19 cellular contexts compared by ENCODE assay signal in genomic region chr6:32639440-32640394, GRCh38. TPM values are rescaled to one million over a fixed set of nuclear protein-coding genes. Genes with fewer than 3 reads are reported as not detected.
A peak's percentile ranks its signal among the peaks of the same experiment; 100 is the strongest.
DNase-seq lines count a peak whose midpoint lies in the region; ATAC-seq, FAIRE-seq and TF ChIP-seq lines count a peak whose summit lies in the region.
"Had no signal": no experiment of that assay in that cellular context is flagged by ENCODE, and none has a peak within 500 bp of the region (broad histone marks: within the 10 kb centered on the region; RNA-seq: fewer than 3 reads in every experiment).

No MANE protein-coding gene starts in this region.

- no peak for ATAC-seq in activated B cell treated with CpG ODN at 0.5 μM for 24 hours (ENCODE audit: low read depth)
- ATAC-seq in naive B cell (ENCODE audit: low read depth in 2 of 2) = no peak
- ATAC-seq in GM21825 (IDR thresholded peaks at IDR 0.05; ENCODE audit: unreplicated experiment) = no peak

- intact Hi-C loops in activated B cell treated with CpG ODN at 0.5 μM for 24 hours (cut with micrococcal nuclease) = loop anchor here (1.0 kb wide), 1 partner anchor 53 kb away; no protein-coding TSS in a partner anchor

- H3K4me1 Mint-ChIP-seq in T-helper 2 cell treated with Interferon-gamma antibody and Interleukin-4, amounts not matched to agents 5 μg/mL and 100 μg/mL, for 36 hours (ENCODE audit: low read depth) = peaks cover 17% of the 10 kb centered on the region
- peaks cover 74% of the 10 kb centered on the region for H3K4me1 Mint-ChIP-seq in activated B cell treated with CpG ODN at 0.5 μM for 24 hours
- H3K4me1 Mint-ChIP-seq in naive B cell = peaks cover 79 to 85% (median 79%) of the 10 kb centered on the region in 3 donors

- FAIRE-seq in GM12891 (lab: Jason Lieb, UNC) = peak; percentile 87

- POLR2A ChIA-PET in activated B cell treated with CpG ODN at 0.5 μM for 24 hours (lab: Charles Lee) = interaction anchor here (0.6 to 15.2 kb wide), 25 partner anchors 9 to 200 kb away, joined by 3 to 360 read pairs (median 6); partner anchors contain the start of genes HLA-DQA2, HLA-DQB1, HLA-DRA and HLA-DRB1

- H3K27me3 Mint-ChIP-seq in T-helper 2 cell treated with Interferon-gamma antibody and Interleukin-4, amounts not matched to agents 5 μg/mL and 100 μg/mL, for 36 hours (ENCODE audit: low read depth) = peaks cover 40% of the 10 kb centered on the region
- H3K27me3 Mint-ChIP-seq in activated B cell treated with CpG ODN at 0.5 μM for 24 hours = no peaks in the 10 kb centered on the region
- no peaks in the 10 kb centered on the region for H3K27me3 Mint-ChIP-seq in naive B cell

- no peak for DNase-seq in T-helper 2 cell treated with Interferon-gamma antibody and Interleukin-4, amounts not matched to agents 5 μg/mL and 100 μg/mL, for 36 hours (ENCODE audit: low spot score)
- DNase-seq in T-helper 2 cell (no peak), GM12891 (ENCODE audit: insufficient read length, low spot score) (no peak), activated B cell treated with CpG ODN at 0.5 μM for 24 hours (no peak), naive B cell (no peak), NCI-H774 (lab: John Stamatoyannopoulos, UW) (no peak), foreskin fibroblast (no peak)
- DNase-seq: 8988T, DMS53, H7, Kasumi-1, NCI-H1930, NCI-H2171, NCI-H446 treated with DMSO at 0.1 percent for 48 hours, NCI-H82, Peyer's patch, Right ventricle myocardium superior had no signal

- H3K4me3 ChIP-seq in foreskin fibroblast (ENCODE audit: low read depth in 1 of 2, low read length in 2 of 2) = no peak overlapping the region
- H3K4me3 ChIP-seq: BLaER1 treated with 17β-estradiol and CSF1 and Interleukin-3, amounts not matched to agents 10 nM and 100 nM had no signal

- peaks cover 7% of the 10 kb centered on the region for H3K36me3 Mint-ChIP-seq in T-helper 2 cell treated with Interferon-gamma antibody and Interleukin-4, amounts not matched to agents 5 μg/mL and 100 μg/mL, for 36 hours (ENCODE audit: low read depth)
- H3K36me3 Mint-ChIP-seq in activated B cell treated with CpG ODN at 0.5 μM for 24 hours (ENCODE audit: low read depth) = peaks cover 70% of the 10 kb centered on the region
- H3K36me3 Mint-ChIP-seq in naive B cell = peaks cover 57 to 63% of the 10 kb centered on the region in 2 donors

- H3K4me3 Mint-ChIP-seq in T-helper 2 cell treated with Interferon-gamma antibody and Interleukin-4, amounts not matched to agents 5 μg/mL and 100 μg/mL, for 36 hours = no peak overlapping the region
- H3K4me3 Mint-ChIP-seq in activated B cell treated with CpG ODN at 0.5 μM for 24 hours = peak overlapping the region; percentile 100
- H3K4me3 Mint-ChIP-seq in naive B cell = peak overlapping the region; percentile 87 to 100 (median 99)

- peak overlapping the region; percentile 27 for H3K27ac Mint-ChIP-seq in T-helper 2 cell treated with Interferon-gamma antibody and Interleukin-4, amounts not matched to agents 5 μg/mL and 100 μg/mL, for 36 hours
- peak overlapping the region; percentile 100 for H3K27ac Mint-ChIP-seq in activated B cell treated with CpG ODN at 0.5 μM for 24 hours
- H3K27ac Mint-ChIP-seq in naive B cell = peak overlapping the region; percentile 84 to 100 (median 100)

- TF ChIP-seq CTCF in activated B cell treated with CpG ODN at 0.5 μM for 24 hours (IDR thresholded peaks at IDR 0.05) (no peak), foreskin fibroblast (IDR thresholded peaks at IDR 0.05; ENCODE audit: low read depth, low read length) (no peak)

- CTCF ChIA-PET in activated B cell treated with CpG ODN at 0.5 μM for 24 hours (lab: Charles Lee) = interaction anchor here (1.5 kb wide), 1 partner anchor 52 kb away, joined by 3 read pairs; no protein-coding TSS in a partner anchor

- no peaks in the 10 kb centered on the region for H3K9me3 Mint-ChIP-seq in T-helper 2 cell treated with Interferon-gamma antibody and Interleukin-4, amounts not matched to agents 5 μg/mL and 100 μg/mL, for 36 hours
- no peaks in the 10 kb centered on the region for H3K9me3 Mint-ChIP-seq in activated B cell treated with CpG ODN at 0.5 μM for 24 hours
- peaks cover 0 to 2% (median 0%) of the 10 kb centered on the region in 7 donors for H3K9me3 Mint-ChIP-seq in naive B cell

- peak; percentile 54 for TF ChIP-seq POLR2A in GM12891 (IDR thresholded peaks at IDR 0.05; ENCODE audit: low read depth, low read length)

TF ChIP-seq in GM12891, 5 proteins besides CTCF, POLR2A, EP300 and RAD21:
- TF ChIP-seq SPI1 (IDR thresholded peaks at IDR 0.05; ENCODE audit: low read depth, low read length) (no peak), POLR2AphosphoS5 (IDR thresholded peaks at IDR 0.05; ENCODE audit: low read depth, low read length) (peak; percentile 65), PAX5 (IDR thresholded peaks at IDR 0.05; ENCODE audit: insufficient read depth, low read length, severe bottlenecking) (no peak), TAF1 (IDR thresholded peaks at IDR 0.05; ENCODE audit: low read depth, low read length) (no peak)

RNA-seq across cellular contexts. Expression of gene HLA-DQA1, which starts 2.5 kb away (rescaled TPM):
- polyA plus RNA-seq in GM12891 (2012; ENCODE audit: low read depth, missing spikeins) = 1,375 TPM
- 628 and 664 TPM in 2 replicates for total RNA-seq in activated B cell treated with CpG ODN at 0.5 μM for 24 hours
- polyA plus RNA-seq in naive B cell (ENCODE audit: low read depth in 6 of 6) = 1,000 to 10,000 TPM in 2 of 6 donors, 100 to 1,000 TPM in 4; 309 to 1,253 (median 783) TPM
- total RNA-seq: H7 had no signal

RNA-seq across cellular contexts. Expression of gene HLA-DQB1, which starts 26.7 kb away (rescaled TPM):
- polyA plus RNA-seq in GM12891 (2012; ENCODE audit: low read depth, missing spikeins) = 616 TPM
- 262 and 310 TPM in 2 replicates for total RNA-seq in activated B cell treated with CpG ODN at 0.5 μM for 24 hours
- polyA plus RNA-seq in naive B cell (ENCODE audit: low read depth in 6 of 6) = 1,000 to 10,000 TPM in 5 of 6 donors, 100 to 1,000 TPM in 1; 140 to 2,258 (median 1,433) TPM

RNA-seq across cellular contexts. Expression of gene HLA-DRB1, which starts 50.1 kb away (rescaled TPM):
- polyA plus RNA-seq in GM12891 (2012; ENCODE audit: low read depth, missing spikeins) = 1,438 TPM
- 621 and 630 TPM in 2 replicates for total RNA-seq in activated B cell treated with CpG ODN at 0.5 μM for 24 hours
- polyA plus RNA-seq in naive B cell (ENCODE audit: low read depth in 6 of 6) = 1,000 to 10,000 TPM; 2,451 to 5,170 (median 4,939) TPM

Comparison
In these comparisons a context has a peak if more than half of its experiments do, and no peak if none do; other contexts are left out.
1. H3K27ac Mint-ChIP-seq: peak in every context shown above with its lines; median percentile 100 in activated B cell treated with CpG ODN at 0.5 μM for 24 hours; 100 in naive B cell; 27 in T-helper 2 cell treated with Interferon-gamma antibody and Interleukin-4, amounts not matched to agents 5 μg/mL and 100 μg/mL, for 36 hours.